8 cellular contexts compared by ENCODE assay signal in genomic region chr5:109695005-109695926, GRCh38. TPM values are rescaled to one million over a fixed set of nuclear protein-coding genes. Genes with fewer than 3 reads are reported as not detected.
DNase-seq lines count a peak whose midpoint lies in the region; ATAC-seq and TF ChIP-seq lines count a peak whose summit lies in the region.

No MANE protein-coding gene starts in this region.

- no peak overlapping the region for H3K23ac ChIP-seq in H9 (ENCODE audit: insufficient read length, low read depth, low read length)

- H3K4me1 ChIP-seq in osteoblast (ENCODE audit: insufficient read depth, low read length), result peaks cover 26% of the 10 kb centered on the region
- peaks cover 15% of the 10 kb centered on the region; the same call in 1 of the 2 replicates for H3K4me1 ChIP-seq in H9 (ENCODE audit: insufficient read depth, low read length)

- H2AFZ ChIP-seq in osteoblast (ENCODE audit: low read length), result no peak overlapping the region
- no peak overlapping the region for H2AFZ ChIP-seq in H9 (ENCODE audit: low read length)

- H3K36me3 ChIP-seq in osteoblast (ENCODE audit: insufficient read depth, low read length), result no peaks in the 10 kb centered on the region

- H3K4me3 ChIP-seq in osteoblast (ENCODE audit: insufficient read depth, low read length), result no peak overlapping the region

- H3K23me2 ChIP-seq in H9 (ENCODE audit: insufficient read length, low read depth, low read length, poor library complexity, severe bottlenecking), result peaks cover 5% of the 10 kb centered on the region

- no peak for TF ChIP-seq CTCF in osteoblast (IDR thresholded peaks at IDR 0.05; ENCODE audit: extremely low read depth, low read depth, low read length)
- no peak for TF ChIP-seq CTCF in H9 (conservative IDR thresholded peaks at IDR 0.05)

- no peak overlapping the region for H3K4ac ChIP-seq in H9 (ENCODE audit: low read depth, low read length)

- no peaks in the 10 kb centered on the region for H3K27me3 Mint-ChIP-seq in T-helper 2 cell treated with Interferon-gamma antibody and Interleukin-4, amounts not matched to agents 5 μg/mL and 100 μg/mL, for 36 hours (ENCODE audit: low read depth)
- no peaks in the 10 kb centered on the region; the same call in 1 of the 2 replicates for H3K27me3 Mint-ChIP-seq in H9 (ENCODE audit: low read depth)

- H4K8ac ChIP-seq in H9 (replicated peaks; ENCODE audit: insufficient read length, low read depth, low read length), result no peak overlapping the region

- H3K27ac ChIP-seq in osteoblast (ENCODE audit: low read depth, low read length), result no peak overlapping the region
- no peak overlapping the region for H3K27ac ChIP-seq in H9 (ENCODE audit: insufficient read length, low read depth, low read length)

- H3K4me1 Mint-ChIP-seq in T-helper 2 cell treated with Interferon-gamma antibody and Interleukin-4, amounts not matched to agents 5 μg/mL and 100 μg/mL, for 36 hours (ENCODE audit: low read depth), result peaks cover 53% of the 10 kb centered on the region
- H3K4me1 Mint-ChIP-seq in H9, result peaks cover 77 to 88% of the 10 kb centered on the region in 2 experiments

- no peak overlapping the region for H4K91ac ChIP-seq in H9 (ENCODE audit: insufficient read length, low read depth, low read length)

- no peak overlapping the region for H4K5ac ChIP-seq in H9 (ENCODE audit: insufficient read length, low read depth, low read length)

- H2BK12ac ChIP-seq in H9 (ENCODE audit: insufficient read length, low read depth, low read length), result no peak overlapping the region

- peak overlapping the region; percentile 64 for H3K27ac Mint-ChIP-seq in T-helper 2 cell treated with Interferon-gamma antibody and Interleukin-4, amounts not matched to agents 5 μg/mL and 100 μg/mL, for 36 hours
- peak overlapping the region in 1 of 3 experiments; percentile 69; a peak in 1 of 7 replicates for H3K27ac Mint-ChIP-seq in H9

- no peak overlapping the region for H3K9ac ChIP-seq in H9 (ENCODE audit: extremely low read depth, insufficient read length, low read length)

- no peaks in the 10 kb centered on the region for H3K9me3 Mint-ChIP-seq in T-helper 2 cell treated with Interferon-gamma antibody and Interleukin-4, amounts not matched to agents 5 μg/mL and 100 μg/mL, for 36 hours
- no peaks in the 10 kb centered on the region for H3K9me3 Mint-ChIP-seq in H9

- no peak overlapping the region for H2BK15ac ChIP-seq in H9 (ENCODE audit: low read depth, low read length)

- H3K9me3 ChIP-seq in osteoblast (ENCODE audit: low read depth, low read length) (no peaks in the 10 kb centered on the region), H9 (ENCODE audit: control insufficient read depth, low read depth, low read length) (no peaks in the 10 kb centered on the region)

- H2BK20ac ChIP-seq in H9 (ENCODE audit: low read depth, low read length, poor library complexity, severe bottlenecking), result no peak overlapping the region

- H3K36me3 Mint-ChIP-seq in T-helper 2 cell treated with Interferon-gamma antibody and Interleukin-4, amounts not matched to agents 5 μg/mL and 100 μg/mL, for 36 hours (ENCODE audit: low read depth), result peaks cover 16% of the 10 kb centered on the region
- peaks cover 15 to 24% (median 24%) of the 10 kb centered on the region in 3 experiments; a peak in 6 of 7 replicates for H3K36me3 Mint-ChIP-seq in H9 (ENCODE audit: insufficient read depth in 1 of 3, low read depth in 3 of 3)

- H3K79me2 ChIP-seq in osteoblast (ENCODE audit: insufficient read depth, low read length) (peaks cover 97% of the 10 kb centered on the region), H9 (ENCODE audit: insufficient read depth, low read length) (peaks cover 54% of the 10 kb centered on the region; the same call in 1 of the 2 replicates)

- H3T11ph ChIP-seq in H9 (ENCODE audit: low read length), result no peak overlapping the region

- no peak overlapping the region for H3K18ac ChIP-seq in H9 (ENCODE audit: insufficient read length, low read depth, low read length)

- H3K4me2 ChIP-seq in osteoblast (ENCODE audit: insufficient read depth, low read length) (peak overlapping the region; percentile 24), H9 (ENCODE audit: insufficient read depth, insufficient read length, low read length) (no peak overlapping the region)

- no peak overlapping the region for H3K56ac ChIP-seq in H9 (ENCODE audit: insufficient read length, low read depth, low read length)

- H3K4me3 Mint-ChIP-seq in T-helper 2 cell treated with Interferon-gamma antibody and Interleukin-4, amounts not matched to agents 5 μg/mL and 100 μg/mL, for 36 hours, result peak overlapping the region; percentile 66
- no peak overlapping the region for H3K4me3 Mint-ChIP-seq in H9

- H2BK5ac ChIP-seq in H9 (ENCODE audit: insufficient read length, low read length), result no peak overlapping the region

- no peak for DNase-seq in T-helper 2 cell treated with Interferon-gamma antibody and Interleukin-4, amounts not matched to agents 5 μg/mL and 100 μg/mL, for 36 hours (ENCODE audit: low spot score)
- DNase-seq in osteoblast (ENCODE audit: insufficient read length, low spot score, missing footprints) (no peak), GOT3 (lab: John Stamatoyannopoulos, UW) (no peak), SKM-1 (lab: John Stamatoyannopoulos, UW; ENCODE audit: unreplicated experiment) (no peak), H9 (no peak), NCI-H2029 (lab: John Stamatoyannopoulos, UW) (no peak)

- H4K20me1 ChIP-seq in osteoblast (ENCODE audit: insufficient read depth, low read length) (peaks cover 11% of the 10 kb centered on the region), H9 (ENCODE audit: control insufficient read depth, insufficient read depth, insufficient read length) (no peaks in the 10 kb centered on the region)

- ATAC-seq in GM18873 (IDR thresholded peaks at IDR 0.05; ENCODE audit: low FRiP score, unreplicated experiment), result peak; percentile 61
- peak; percentile 59 for ATAC-seq in HG02763 (IDR thresholded peaks at IDR 0.05; ENCODE audit: unreplicated experiment)

- H3K14ac ChIP-seq in H9 (ENCODE audit: insufficient read depth, low read length), result no peak overlapping the region

- no peak overlapping the region for H2BK120ac ChIP-seq in H9 (ENCODE audit: low read depth, low read length, poor library complexity, severe bottlenecking)

- no peak overlapping the region for H2AK5ac ChIP-seq in H9 (ENCODE audit: insufficient read length, low read length)

- no CpG with 5 or more reads among the region's 1 CpG for WGBS in H9 (ENCODE audit: extremely low coverage, insufficient read length, low lambda C conversion rate)

- H3K79me1 ChIP-seq in H9 (ENCODE audit: insufficient read depth, low read depth, low read length, poor library complexity, severe bottlenecking), result peaks cover 3% of the 10 kb centered on the region

- H3K27me3 ChIP-seq in osteoblast (ENCODE audit: insufficient read depth, low read length) (no peaks in the 10 kb centered on the region), H9 (ENCODE audit: insufficient read depth, low read length) (no peaks in the 10 kb centered on the region)

RNA-seq across cellular contexts. Expression of gene MAN2A1, which starts 5.5 kb away (rescaled TPM):
- total RNA-seq in osteoblast (69.5 and 81.8 TPM in 2 replicates), H9 (2021) (78.0 and 80.3 TPM in 2 replicates)
